In genomic region chr1:244340396-244340795, GRCh38 we compare ENCODE assay signal across 11 cellular contexts.
"Had no signal": no experiment of that assay in that cellular context is flagged by ENCODE, and none has a peak within 500 bp of the region (broad histone marks: within the 10 kb centered on the region; RNA-seq: fewer than 3 reads in every experiment).

No MANE protein-coding gene starts in this region.

- H3K9me3 ChIP-seq: transverse colon had no signal

- H3K4me1 Mint-ChIP-seq: activated B cell treated with CpG ODN at 0.5 μM for 24 hours had no signal

- H3K27me3 Mint-ChIP-seq: activated B cell treated with CpG ODN at 0.5 μM for 24 hours; effector memory CD8-positive, alpha-beta T cell; natural killer cell treated with Interleukin-12 subunit alpha and Interleukin-12 subunit beta and Interleukin-15 and Interleukin-18, amount 100 ng/mL, for 72 hours had no signal

- H3K9me3 Mint-ChIP-seq: activated B cell treated with CpG ODN at 0.5 μM for 24 hours; activated naive CD8-positive, alpha-beta T cell treated with anti-CD3 and anti-CD28 coated beads, Interleukin-2, amount 10 ng/mL, durations not matched to agents 7 days and 5 days; activated T-helper 1 cell treated with anti-CD3 and anti-CD28 coated beads, Interleukin-12 subunit alpha, Interleukin-12 subunit beta, Interleukin-2, Interleukin-4 antibody, amounts not matched to agents 30 ng/mL and 10 ng/mL and 1 ng/mL, durations not matched to agents 14 hours and 24 hours and 36 hours; effector memory CD8-positive, alpha-beta T cell; natural killer cell treated with Interleukin-12 subunit alpha and Interleukin-12 subunit beta and Interleukin-15 and Interleukin-18, amount 100 ng/mL, for 72 hours; stimulated activated effector memory CD8-positive, alpha-beta T cell treated with anti-CD3 and anti-CD28 coated beads, Interleukin-12 subunit alpha, Interleukin-12 subunit beta, amount 100 ng/mL, for 72 hours had no signal

- H3K27ac ChIP-seq: brain microvascular endothelial cell, transverse colon had no signal

- H3K4me3 Mint-ChIP-seq: activated B cell treated with CpG ODN at 0.5 μM for 24 hours; activated naive CD8-positive, alpha-beta T cell treated with anti-CD3 and anti-CD28 coated beads, Interleukin-2, amount 10 ng/mL, durations not matched to agents 7 days and 5 days; activated T-helper 1 cell treated with anti-CD3 and anti-CD28 coated beads, Interleukin-12 subunit alpha, Interleukin-12 subunit beta, Interleukin-2, Interleukin-4 antibody, amounts not matched to agents 30 ng/mL and 10 ng/mL and 1 ng/mL, durations not matched to agents 14 hours and 24 hours and 36 hours; effector memory CD8-positive, alpha-beta T cell; natural killer cell treated with Interleukin-12 subunit alpha and Interleukin-12 subunit beta and Interleukin-15 and Interleukin-18, amount 100 ng/mL, for 72 hours; stimulated activated effector memory CD8-positive, alpha-beta T cell treated with anti-CD3 and anti-CD28 coated beads, Interleukin-12 subunit alpha, Interleukin-12 subunit beta, amount 100 ng/mL, for 72 hours had no signal

- H3K4me3 ChIP-seq: transverse colon had no signal

- H3K36me3 Mint-ChIP-seq: natural killer cell treated with Interleukin-12 subunit alpha and Interleukin-12 subunit beta and Interleukin-15 and Interleukin-18, amount 100 ng/mL, for 72 hours; stimulated activated effector memory CD8-positive, alpha-beta T cell treated with anti-CD3 and anti-CD28 coated beads, Interleukin-12 subunit alpha, Interleukin-12 subunit beta, amount 100 ng/mL, for 72 hours had no signal

- H3K27me3 ChIP-seq: brain microvascular endothelial cell, transverse colon had no signal

- H3K27ac Mint-ChIP-seq: activated B cell treated with CpG ODN at 0.5 μM for 24 hours; activated naive CD8-positive, alpha-beta T cell treated with anti-CD3 and anti-CD28 coated beads, Interleukin-2, amount 10 ng/mL, durations not matched to agents 7 days and 5 days; activated T-helper 1 cell treated with anti-CD3 and anti-CD28 coated beads, Interleukin-12 subunit alpha, Interleukin-12 subunit beta, Interleukin-2, Interleukin-4 antibody, amounts not matched to agents 30 ng/mL and 10 ng/mL and 1 ng/mL, durations not matched to agents 14 hours and 24 hours and 36 hours; effector memory CD8-positive, alpha-beta T cell; natural killer cell treated with Interleukin-12 subunit alpha and Interleukin-12 subunit beta and Interleukin-15 and Interleukin-18, amount 100 ng/mL, for 72 hours; stimulated activated effector memory CD8-positive, alpha-beta T cell treated with anti-CD3 and anti-CD28 coated beads, Interleukin-12 subunit alpha, Interleukin-12 subunit beta, amount 100 ng/mL, for 72 hours had no signal

- H3K36me3 ChIP-seq: brain microvascular endothelial cell, transverse colon had no signal

- ATAC-seq: effector memory CD8-positive, alpha-beta T cell; natural killer cell treated with Interleukin-12 subunit alpha and Interleukin-12 subunit beta and Interleukin-15 and Interleukin-18, amount 100 ng/mL, for 72 hours; sciatic nerve; stimulated activated effector memory CD8-positive, alpha-beta T cell treated with anti-CD3 and anti-CD28 coated beads, Interleukin-12 subunit alpha, Interleukin-12 subunit beta, amount 100 ng/mL, for 72 hours had no signal

- DNase-seq: activated B cell treated with CpG ODN at 0.5 μM for 24 hours; activated CD4-positive, alpha-beta T cell treated with anti-CD3 and anti-CD28 coated beads for 48 hours; activated naive CD8-positive, alpha-beta T cell treated with anti-CD3 and anti-CD28 coated beads, Interleukin-2, amount 10 ng/mL, durations not matched to agents 7 days and 5 days; brain microvascular endothelial cell; effector memory CD8-positive, alpha-beta T cell; kidney glomerular epithelial cell; transverse colon had no signal
